In genomic region chr1:150972417-150972940, GRCh38 we compare ENCODE assay signal across 9 cellular contexts. TPM values are rescaled to one million over a fixed set of nuclear protein-coding genes. Genes with fewer than 3 reads are reported as not detected.
DNase-seq lines count a peak whose midpoint lies in the region; ATAC-seq and TF ChIP-seq lines count a peak whose summit lies in the region.
"Had no signal": no experiment of that assay in that cellular context is flagged by ENCODE, and none has a peak within 500 bp of the region (broad histone marks: within the 10 kb centered on the region; RNA-seq: fewer than 3 reads in every experiment).

No MANE protein-coding gene starts in this region.

- H3K9me2 ChIP-seq in GM23338 (ENCODE audit: insufficient read depth), result no peaks in the 10 kb centered on the region

- DNase-seq in GM23338 (ENCODE audit: low spot score) (no peak), fibroblast of the aortic adventitia (ENCODE audit: low read depth) (no peak), skeletal muscle cell (ENCODE audit: low read depth) (no peak), NCI-H226 (no peak), ecto neural progenitor cell (ENCODE audit: low spot score) (no peak)
- DNase-seq in activated effector memory CD4-positive, alpha-beta T cell treated with anti-CD3 and anti-CD28 coated beads, Interleukin-2, amount 50 U/mL, for 16 hours, result no peak
- no peak for DNase-seq in stimulated activated CD4-positive, alpha-beta T cell treated with anti-CD3 and anti-CD28 coated beads, Interleukin-2, amount 100 ng/mL, for 24 hours

- no peak for ATAC-seq in GM23338

- H3K4me2 ChIP-seq in GM23338, result peak overlapping the region; percentile 96

- peak overlapping the region; percentile 88 for H3K4me3 ChIP-seq in GM23338
- H3K4me3 ChIP-seq in fibroblast of the aortic adventitia (ENCODE audit: low read depth, low read length), result peak overlapping the region; percentile 86
- peak overlapping the region; percentile 83 for H3K4me3 ChIP-seq in skeletal muscle cell (ENCODE audit: low read depth, low read length)

- peaks cover 30% of the 10 kb centered on the region for H3K36me3 Mint-ChIP-seq in GM23338 (ENCODE audit: low read depth)

- peaks cover 32% of the 10 kb centered on the region for H3K27me3 Mint-ChIP-seq in GM23338 (ENCODE audit: insufficient read depth, low read depth, poor library complexity)

- peaks cover 54% of the 10 kb centered on the region for H3K4me1 ChIP-seq in GM23338 (ENCODE audit: insufficient read depth)

- peaks cover 11% of the 10 kb centered on the region for H3K36me3 ChIP-seq in GM23338 (ENCODE audit: insufficient read depth)

- H3K9me3 Mint-ChIP-seq in GM23338, result peaks cover 4% of the 10 kb centered on the region; the same call in 1 of the 3 replicates

- H3K79me2 ChIP-seq in GM23338 (replicated peaks; ENCODE audit: insufficient read depth), result peaks cover 67% of the 10 kb centered on the region

- H3K4me1 Mint-ChIP-seq in GM23338, result peaks cover 63% of the 10 kb centered on the region

- peak overlapping the region; percentile 88 for H3K27ac ChIP-seq in GM23338 (ENCODE audit: low read depth)
- H3K27ac ChIP-seq in VCaP, result peak overlapping the region; percentile 97
- H3K27ac ChIP-seq: SJSA1 had no signal

- H3K27ac Mint-ChIP-seq in GM23338, result peak overlapping the region; percentile 66

- 0 out of 2 replicates have a peak, but pooled peaks cover 3% of the 10 kb centered on the region for H3K27me3 ChIP-seq in GM23338 (ENCODE audit: insufficient read depth)
- H3K27me3 ChIP-seq: SJSA1 had no signal

- peaks cover 11% of the 10 kb centered on the region for H3F3A ChIP-seq in GM23338 (replicated peaks; ENCODE audit: low read depth)

- H2AFZ ChIP-seq in GM23338, result no peak overlapping the region

- peak overlapping the region; percentile 82 for H3K4me3 Mint-ChIP-seq in GM23338

- peaks cover 22% of the 10 kb centered on the region; the same call in 1 of the 2 replicates for H4K20me1 ChIP-seq in GM23338 (replicated peaks; ENCODE audit: insufficient read depth)

- TF ChIP-seq CTCF in GM23338 (conservative IDR thresholded peaks at IDR 0.05; ENCODE audit: low read depth in 2 of 2) (no peak), VCaP (conservative IDR thresholded peaks at IDR 0.05) (no peak), fibroblast of the aortic adventitia (IDR thresholded peaks at IDR 0.05; ENCODE audit: insufficient read depth, low read length) (no peak)

TF ChIP-seq in GM23338, 12 proteins besides CTCF, POLR2A, EP300 and RAD21 (continues in another document):
- TF ChIP-seq ZNF331 (CRISPR knock-in tag; IDR thresholded peaks at IDR 0.05; ENCODE audit: low read depth), result no peak
- no peak for TF ChIP-seq ZNF114 (CRISPR knock-in tag; IDR thresholded peaks at IDR 0.05)
- no peak for TF ChIP-seq STAT1 (IDR thresholded peaks at IDR 0.05; ENCODE audit: unreplicated experiment)
- TF ChIP-seq EZH2 (IDR thresholded peaks at IDR 0.05; ENCODE audit: low read depth, unreplicated experiment), result no peak
- no peak for TF ChIP-seq ZNF462 (CRISPR knock-in tag; IDR thresholded peaks at IDR 0.05)

RNA-seq across cellular contexts. Expression of gene CERS2, which starts 2.2 kb away (rescaled TPM):
- total RNA-seq in GM23338 (2014; rRNA removed; shearing (Covaris generic)), result 120 and 122 TPM in 2 replicates
- 75.1 and 83.3 TPM in 2 replicates for polyA plus RNA-seq in GM23338 (2016; fragmentation: Nextera tagmentation; extraction: Ambion mirVana)
- total RNA-seq in fibroblast of the aortic adventitia (ENCODE audit: low replicate concordance), result 26.1 and 138 TPM in 2 replicates

RNA-seq across cellular contexts. Expression of gene ANXA9, which starts 9.6 kb away (rescaled TPM):
- total RNA-seq in GM23338 (2014; rRNA removed; shearing (Covaris generic)), result 1.7 and 2.2 TPM in 2 replicates
- polyA plus RNA-seq in GM23338 (2016; fragmentation: Nextera tagmentation; extraction: Ambion mirVana), result 1.0 and 1.4 TPM in 2 replicates
- total RNA-seq in fibroblast of the aortic adventitia (ENCODE audit: low replicate concordance), result 0.09 and 0.49 TPM in 2 replicates
- total RNA-seq: SJSA1 had no signal

RNA-seq across cellular contexts. Expression of gene MINDY1, which starts 34.2 kb away (rescaled TPM):
- total RNA-seq in GM23338 (2014; rRNA removed; shearing (Covaris generic)), result 9.7 and 10.3 TPM in 2 replicates
- polyA plus RNA-seq in GM23338 (2016; fragmentation: Nextera tagmentation; extraction: Ambion mirVana), result 4.2 and 4.5 TPM in 2 replicates
- 10.9 and 16.4 TPM in 2 replicates for total RNA-seq in fibroblast of the aortic adventitia (ENCODE audit: low replicate concordance)

RNA-seq across cellular contexts. Expression of gene PRUNE1, which starts 35.8 kb away (rescaled TPM):
- total RNA-seq in GM23338 (2014; rRNA removed; shearing (Covaris generic)), result 23.7 and 33.2 TPM in 2 replicates
- polyA plus RNA-seq in GM23338 (2016; fragmentation: Nextera tagmentation; extraction: Ambion mirVana), result 14.7 and 16.7 TPM in 2 replicates
- total RNA-seq in fibroblast of the aortic adventitia (ENCODE audit: low replicate concordance), result 3.4 and 10.8 TPM in 2 replicates

RNA-seq across cellular contexts. Expression of gene SETDB1, which starts 46.3 kb away (rescaled TPM):
- 33.0 and 47.4 TPM in 2 replicates for total RNA-seq in GM23338 (2014; rRNA removed; shearing (Covaris generic))
- polyA plus RNA-seq in GM23338 (2016; fragmentation: Nextera tagmentation; extraction: Ambion mirVana), result 15.1 and 16.9 TPM in 2 replicates
- total RNA-seq in fibroblast of the aortic adventitia (ENCODE audit: low replicate concordance), result 30.7 and 43.0 TPM in 2 replicates
